ENCODE assay signal across 8 cellular contexts in the genomic region with DNA sequence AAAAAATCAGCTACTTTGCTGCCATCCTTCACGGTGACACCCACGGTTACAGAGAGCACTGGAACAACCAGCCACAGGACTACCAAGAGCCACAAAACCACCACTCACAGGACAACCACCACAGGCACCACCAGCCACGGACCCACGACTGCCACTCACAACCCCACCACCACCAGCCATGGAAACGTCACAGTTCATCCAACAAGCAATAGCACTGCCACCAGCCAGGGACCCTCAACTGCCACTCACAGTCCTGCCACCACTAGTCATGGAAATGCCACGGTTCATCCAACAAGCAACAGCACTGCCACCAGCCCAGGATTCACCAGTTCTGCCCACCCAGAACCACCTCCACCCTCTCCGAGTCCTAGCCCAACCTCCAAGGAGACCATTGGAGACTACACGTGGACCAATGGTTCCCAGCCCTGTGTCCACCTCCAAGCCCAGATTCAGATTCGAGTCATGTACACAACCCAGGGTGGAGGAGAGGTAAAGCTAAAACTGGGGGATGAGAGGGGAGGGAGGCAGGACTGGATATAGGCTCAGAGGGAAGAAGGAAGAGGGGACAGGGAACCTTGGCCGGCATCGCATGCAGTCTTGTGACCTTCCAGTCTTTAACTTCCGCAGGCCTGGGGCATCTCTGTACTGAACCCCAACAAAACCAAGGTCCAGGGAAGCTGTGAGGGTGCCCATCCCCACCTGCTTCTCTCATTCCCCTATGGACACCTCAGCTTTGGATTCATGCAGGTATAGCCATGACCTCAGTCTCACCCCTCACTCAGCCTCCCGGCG. TPM values are rescaled to one million over a fixed set of nuclear protein-coding genes. Genes with fewer than 3 reads are reported as not detected.
DNase-seq lines count a peak whose midpoint lies in the region; ATAC-seq and TF ChIP-seq lines count a peak whose summit lies in the region.

No MANE protein-coding gene starts in this region.

- H3K27ac ChIP-seq in heart left ventricle (peak overlapping the region; percentile 47 to 96 (median 78)), lung (ENCODE audit: low read depth in 1 of 2, low read length in 1 of 2) (peak overlapping the region; percentile 76 to 92), upper lobe of left lung (peak overlapping the region; percentile 92 to 96 (median 94))

- peak in 1 of 5 donors; percentile 30 for DNase-seq in heart left ventricle
- DNase-seq in cardiac septum (ENCODE audit: low spot score) = no peak
- DNase-seq in activated naive CD4-positive, alpha-beta T cell treated with anti-CD3 and anti-CD28 coated beads, Interleukin-2, amount 50 U/mL, for 72 hours (ENCODE audit: low spot score in 2 of 2) = peak in 1 of 2 donors; percentile 76
- peak; percentile 33 for DNase-seq in lung (ENCODE audit: low spot score)
- DNase-seq in upper lobe of left lung = peak in 1 of 2 donors; percentile 31
- no peak for DNase-seq in activated CD8-positive, alpha-beta memory T cell treated with anti-CD3 and anti-CD28 coated beads, Interleukin-2, amount 50 U/mL, for 4 hours
- DNase-seq in NCI-H187 treated with DMSO at 0.1 percent for 48 hours (lab: John Stamatoyannopoulos, UW) = no peak

- intact Hi-C loops in heart left ventricle (cut with DNase I) (loop anchor here in 7 of 10 donors (5.0 to 10.0 kb wide), 6 partner anchors 107 to 345 kb away; a partner anchor contains a TSS), cardiac septum (cut with DNase I) (no loop called here)

- TF ChIP-seq CTCF in heart left ventricle (IDR thresholded peaks at IDR 0.05) (no peak), lung (IDR thresholded peaks at IDR 0.05; ENCODE audit: control extremely low read depth, extremely low read depth) (no peak), upper lobe of left lung (IDR thresholded peaks at IDR 0.05) (no peak)

- peaks cover 49 to 73% of the 10 kb centered on the region in 2 donors for H3K36me3 Mint-ChIP-seq in activated naive CD4-positive, alpha-beta T cell treated with anti-CD3 and anti-CD28 coated beads, Interleukin-2, amount 50 U/mL, for 72 hours

- ATAC-seq in heart left ventricle (no peak), lung (ENCODE audit: insufficient read depth, low FRiP score) (no peak), upper lobe of left lung (ENCODE audit: low FRiP score in 2 of 2) (no peak), HG02571 (IDR thresholded peaks at IDR 0.05; ENCODE audit: unreplicated experiment) (no peak)
- peak; percentile 0 to 11 for ATAC-seq in activated naive CD4-positive, alpha-beta T cell treated with anti-CD3 and anti-CD28 coated beads, Interleukin-2, amount 50 U/mL, for 72 hours

- H3K4me1 ChIP-seq in heart left ventricle (peaks cover 9 to 86% (median 43%) of the 10 kb centered on the region in 12 donors), lung (ENCODE audit: control insufficient read depth in 2 of 2, insufficient read depth in 2 of 2, low read length in 2 of 2) (peaks cover 10 to 22% of the 10 kb centered on the region in 2 donors), upper lobe of left lung (peaks cover 63 to 90% (median 77%) of the 10 kb centered on the region in 4 donors)

- no peak for TF ChIP-seq EP300 in upper lobe of left lung (IDR thresholded peaks at IDR 0.05)

- H3K9me3 Mint-ChIP-seq in activated naive CD4-positive, alpha-beta T cell treated with anti-CD3 and anti-CD28 coated beads, Interleukin-2, amount 50 U/mL, for 72 hours = no peaks in the 10 kb centered on the region

- H3K27me3 ChIP-seq in heart left ventricle (no peaks in the 10 kb centered on the region), lung (ENCODE audit: control insufficient read depth, insufficient read depth) (no peaks in the 10 kb centered on the region), upper lobe of left lung (no peaks in the 10 kb centered on the region)

- peak overlapping the region; percentile 88 to 100 for H3K27ac Mint-ChIP-seq in activated naive CD4-positive, alpha-beta T cell treated with anti-CD3 and anti-CD28 coated beads, Interleukin-2, amount 50 U/mL, for 72 hours

- H3K4me3 ChIP-seq in heart left ventricle (peak overlapping the region in 9 of 12 donors; percentile 22 to 69 (median 38)), lung (peak overlapping the region; percentile 27), upper lobe of left lung (peak overlapping the region; percentile 3 to 83 (median 54))

- WGBS in heart left ventricle, 4 donors = 74 to 79% (median 76%) methylated on average over 14 of the region's 14 CpGs
- 58% methylated on average over 14 of the region's 14 CpGs for WGBS in lung, 2 donors
- WGBS in upper lobe of left lung, 2 donors = 60 to 71% methylated on average over 13 to 14 of the region's 14 CpGs

- TF ChIP-seq POLR2A in heart left ventricle (IDR thresholded peaks at IDR 0.05) (no peak), upper lobe of left lung (IDR thresholded peaks at IDR 0.05) (peak in 1 of 4 donors; percentile 20)

- H3K9me3 ChIP-seq in heart left ventricle = no peaks in the 10 kb centered on the region
- no peaks in the 10 kb centered on the region for H3K9me3 ChIP-seq in lung (ENCODE audit: control insufficient read depth in 2 of 2, insufficient read depth in 1 of 2, low read length in 1 of 2)
- H3K9me3 ChIP-seq in upper lobe of left lung = no peaks in the 10 kb centered on the region

- H3K36me3 ChIP-seq in heart left ventricle (peaks cover 3 to 58% (median 41%) of the 10 kb centered on the region in 9 donors), lung (ENCODE audit: control insufficient read depth in 2 of 2, insufficient read depth in 2 of 2, low read length in 2 of 2) (peaks cover 31 to 42% of the 10 kb centered on the region in 2 donors), upper lobe of left lung (peaks cover 34 to 42% (median 38%) of the 10 kb centered on the region in 4 donors)

RNA-seq across cellular contexts. Expression of a gene that starts 0.6 kb away (rescaled TPM):
- total RNA-seq in heart left ventricle = 100 to 1,000 TPM in 2 of 9 donors, 10 to 100 TPM in 6, 1 to 10 TPM in 1; 9.9 to 324 (median 22.5) TPM
- polyA plus RNA-seq in heart left ventricle = 10 to 100 TPM; 11.3 to 46.7 TPM
- total RNA-seq in cardiac septum = 11.4 TPM
- total RNA-seq in activated naive CD4-positive, alpha-beta T cell treated with anti-CD3 and anti-CD28 coated beads, Interleukin-2, amount 50 U/mL, for 72 hours = 10 to 100 TPM in 1 of 2 donors, 1 to 10 TPM in 1; 7.6 to 12.7 TPM
- total RNA-seq in lung = 100 to 1,000 TPM in 1 of 2 donors, 10 to 100 TPM in 1; 33.3 to 358 TPM
- 100 to 1,000 TPM; 431 to 595 TPM for polyA plus RNA-seq in lung
- total RNA-seq in upper lobe of left lung = 100 to 1,000 TPM in 5 of 6 donors, 10 to 100 TPM in 1; 76.5 to 500 (median 260) TPM

RNA-seq across cellular contexts. Expression of a gene that starts 3.6 kb away (rescaled TPM):
- total RNA-seq in heart left ventricle = 10 to 100 TPM; 18.4 to 90.1 (median 25.4) TPM
- 100 to 1,000 TPM in 1 of 2 donors, 10 to 100 TPM in 1; 33.3 to 106 TPM for polyA plus RNA-seq in heart left ventricle
- total RNA-seq in cardiac septum = 22.4 TPM
- total RNA-seq in activated naive CD4-positive, alpha-beta T cell treated with anti-CD3 and anti-CD28 coated beads, Interleukin-2, amount 50 U/mL, for 72 hours = 10 to 100 TPM; 52.1 to 60.6 TPM
- total RNA-seq in lung = 10 to 100 TPM; 42.3 to 71.5 TPM
- 10 to 100 TPM; 98.1 to 99.5 TPM for polyA plus RNA-seq in lung
- 100 to 1,000 TPM in 1 of 6 donors, 10 to 100 TPM in 5; 50.6 to 121 (median 56.2) TPM for total RNA-seq in upper lobe of left lung

RNA-seq across cellular contexts. Expression of a gene that starts 9.9 kb away (rescaled TPM):
- total RNA-seq in heart left ventricle (1 to 10 TPM in 4 of 9 donors, under 1 TPM in 4, not detected in 1; 0.65 to 8.0 (median 1.2) TPM), cardiac septum (1.1 TPM), lung (under 1 TPM in 1 of 2 donors, not detected in 1; 0.86 TPM), upper lobe of left lung (1 to 10 TPM in 1 of 6 donors, under 1 TPM in 2, not detected in 3; 0.63 to 1.5 (median 0.71) TPM)
- polyA plus RNA-seq in heart left ventricle (1 to 10 TPM in 1 of 2 donors, under 1 TPM in 1; 0.32 to 2.2 TPM), lung (1 to 10 TPM in 1 of 2 donors, under 1 TPM in 1; 0.68 to 1.1 TPM)
- total RNA-seq in activated naive CD4-positive, alpha-beta T cell treated with anti-CD3 and anti-CD28 coated beads, Interleukin-2, amount 50 U/mL, for 72 hours = under 1 TPM; 0.23 to 0.93 TPM

RNA-seq across cellular contexts. Expression of a gene that starts 18.3 kb away (rescaled TPM):
- total RNA-seq in heart left ventricle (10 to 100 TPM; 26.4 to 59.5 (median 28.9) TPM), cardiac septum (33.8 TPM), lung (10 to 100 TPM; 34.0 to 48.3 TPM), upper lobe of left lung (100 to 1,000 TPM in 1 of 6 donors, 10 to 100 TPM in 5; 54.2 to 108 (median 57.5) TPM)
- polyA plus RNA-seq in heart left ventricle (10 to 100 TPM; 29.1 to 65.5 TPM), lung (10 to 100 TPM; 48.9 to 54.4 TPM)
- total RNA-seq in activated naive CD4-positive, alpha-beta T cell treated with anti-CD3 and anti-CD28 coated beads, Interleukin-2, amount 50 U/mL, for 72 hours = 10 to 100 TPM; 42.9 to 46.3 TPM

RNA-seq across cellular contexts. Expression of a gene that starts 21.5 kb away (rescaled TPM):
- total RNA-seq in heart left ventricle (10 to 100 TPM in 3 of 9 donors, 1 to 10 TPM in 6; 3.7 to 43.0 (median 6.4) TPM), cardiac septum (4.9 TPM), lung (100 to 1,000 TPM in 1 of 2 donors, 10 to 100 TPM in 1; 48.7 to 140 TPM), upper lobe of left lung (100 to 1,000 TPM in 4 of 6 donors, 10 to 100 TPM in 2; 74.2 to 226 (median 129) TPM)
- polyA plus RNA-seq in heart left ventricle (1 to 10 TPM; 6.9 to 7.1 TPM), lung (100 to 1,000 TPM in 1 of 2 donors, 10 to 100 TPM in 1; 86.0 to 101 TPM)
- 1 to 10 TPM; 4.6 to 6.0 TPM for total RNA-seq in activated naive CD4-positive, alpha-beta T cell treated with anti-CD3 and anti-CD28 coated beads, Interleukin-2, amount 50 U/mL, for 72 hours

Comparison
In these comparisons a context has a peak if more than half of its experiments do, and no peak if none do; other contexts are left out.
1. ATAC-seq: peak in activated naive CD4-positive, alpha-beta T cell treated with anti-CD3 and anti-CD28 coated beads, Interleukin-2, amount 50 U/mL, for 72 hours (2 of 2); none in heart left ventricle (0 of 4), lung (single experiment), upper lobe of left lung (0 of 2) and HG02571 (single experiment).
2. Peak in every context shown above with its lines, with median percentiles within 50 percentile points of each other: H3K27ac ChIP-seq and H3K4me3 ChIP-seq.